In the genomic region with DNA sequence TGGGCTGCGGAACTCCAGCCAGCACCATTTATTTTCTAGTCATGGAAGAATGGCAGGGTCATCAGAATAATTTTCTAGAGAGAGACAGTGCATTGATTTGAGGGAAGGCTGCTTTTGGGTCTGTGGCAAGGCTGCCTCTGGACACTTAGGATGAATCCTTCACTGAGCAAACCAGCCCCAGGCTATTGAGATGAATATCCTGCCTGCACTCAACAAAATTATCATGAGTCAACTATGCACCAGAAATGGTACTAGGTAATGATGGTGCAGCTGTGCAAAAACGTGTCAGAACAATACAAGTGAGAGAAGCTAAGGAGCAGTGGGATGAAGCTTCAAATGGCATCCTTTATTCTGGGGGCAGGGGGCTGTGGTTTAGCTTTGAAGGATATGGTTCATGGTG, we compare ENCODE assay signal across 23 cellular contexts.
"Had no signal": no experiment of that assay in that cellular context is flagged by ENCODE, and none has a peak within 500 bp of the region (broad histone marks: within the 10 kb centered on the region; RNA-seq: fewer than 3 reads in every experiment).

No MANE protein-coding gene starts in this region.

- H3K27ac ChIP-seq: ascending aorta, brain microvascular endothelial cell, gastrocnemius medialis, psoas muscle, thyroid gland had no signal

- H3K4me1 Mint-ChIP-seq: activated B cell treated with CpG ODN at 0.5 μM for 24 hours; activated naive CD4-positive, alpha-beta T cell treated with anti-CD3 and anti-CD28 coated beads, Interleukin-2, amount 50 U/mL, for 24 hours; central memory CD8-positive, alpha-beta T cell; natural killer cell had no signal

- H3K27me3 ChIP-seq: ascending aorta, brain microvascular endothelial cell, gastrocnemius medialis, thyroid gland had no signal

- H3K4me1 ChIP-seq: ascending aorta, gastrocnemius medialis, psoas muscle, thyroid gland had no signal

- ATAC-seq: esophagus mucosa, gastrocnemius medialis, left ventricle myocardium superior, natural killer cell, psoas muscle, right cardiac atrium had no signal

- H3K4me3 ChIP-seq: ascending aorta, gastrocnemius medialis, psoas muscle, thyroid gland had no signal

- H3K36me3 ChIP-seq: ascending aorta, brain microvascular endothelial cell, gastrocnemius medialis, thyroid gland had no signal

- H3K9me3 ChIP-seq: ascending aorta, gastrocnemius medialis, psoas muscle, thyroid gland had no signal

- H3K4me3 Mint-ChIP-seq: activated B cell treated with CpG ODN at 0.5 μM for 24 hours; activated CD4-positive, alpha-beta memory T cell treated with anti-CD3 and anti-CD28 coated beads for 36 hours; activated naive CD4-positive, alpha-beta T cell treated with anti-CD3 and anti-CD28 coated beads, Interleukin-2, amount 50 U/mL, for 24 hours; central memory CD8-positive, alpha-beta T cell; natural killer cell; stimulated activated naive CD8-positive, alpha-beta T cell treated with anti-CD3 and anti-CD28 coated beads, Interleukin-15, Interleukin-2, amounts not matched to agents 100 ng/mL and 50 ng/mL, for 24 hours; T-helper 2 cell treated with Interferon-gamma antibody and Interleukin-4, amounts not matched to agents 5 μg/mL and 100 μg/mL, for 36 hours had no signal

- H3K9me3 Mint-ChIP-seq: activated B cell treated with CpG ODN at 0.5 μM for 24 hours; activated CD4-positive, alpha-beta memory T cell treated with anti-CD3 and anti-CD28 coated beads for 36 hours; activated naive CD4-positive, alpha-beta T cell treated with anti-CD3 and anti-CD28 coated beads, Interleukin-2, amount 50 U/mL, for 24 hours; central memory CD8-positive, alpha-beta T cell; T-helper 2 cell treated with Interferon-gamma antibody and Interleukin-4, amounts not matched to agents 5 μg/mL and 100 μg/mL, for 36 hours had no signal

- DNase-seq: activated B cell treated with CpG ODN at 0.5 μM for 24 hours; activated CD4-positive, alpha-beta memory T cell treated with anti-CD3 and anti-CD28 coated beads for 36 hours; activated CD4-positive, alpha-beta T cell treated with anti-CD3 and anti-CD28 coated beads for 4 hours; activated effector memory CD4-positive, alpha-beta T cell treated with anti-CD3 and anti-CD28 coated beads, Interleukin-2, amount 50 U/mL, for 16 hours; brain microvascular endothelial cell; effector memory CD4-positive, alpha-beta T cell; gastrocnemius medialis; head of caudate nucleus; hypothalamus; left ventricle myocardium superior; midbrain; natural killer cell; psoas muscle; right cardiac atrium; stimulated activated CD4-positive, alpha-beta T cell treated with anti-CD3 and anti-CD28 coated beads, Interleukin-12 subunit alpha, Interleukin-12 subunit beta, amount 100 ng/mL, for 4 hours; substantia nigra; thyroid gland had no signal

- H3K27me3 Mint-ChIP-seq: activated B cell treated with CpG ODN at 0.5 μM for 24 hours; activated naive CD4-positive, alpha-beta T cell treated with anti-CD3 and anti-CD28 coated beads, Interleukin-2, amount 50 U/mL, for 24 hours; central memory CD8-positive, alpha-beta T cell; stimulated activated naive CD8-positive, alpha-beta T cell treated with anti-CD3 and anti-CD28 coated beads, Interleukin-15, Interleukin-2, amounts not matched to agents 100 ng/mL and 50 ng/mL, for 24 hours had no signal

- H3K36me3 Mint-ChIP-seq: activated CD4-positive, alpha-beta memory T cell treated with anti-CD3 and anti-CD28 coated beads for 36 hours; activated naive CD4-positive, alpha-beta T cell treated with anti-CD3 and anti-CD28 coated beads, Interleukin-2, amount 50 U/mL, for 24 hours; natural killer cell had no signal

- H3K27ac Mint-ChIP-seq: activated B cell treated with CpG ODN at 0.5 μM for 24 hours; activated CD4-positive, alpha-beta memory T cell treated with anti-CD3 and anti-CD28 coated beads for 36 hours; activated naive CD4-positive, alpha-beta T cell treated with anti-CD3 and anti-CD28 coated beads, Interleukin-2, amount 50 U/mL, for 24 hours; natural killer cell; stimulated activated naive CD8-positive, alpha-beta T cell treated with anti-CD3 and anti-CD28 coated beads, Interleukin-15, Interleukin-2, amounts not matched to agents 100 ng/mL and 50 ng/mL, for 24 hours; T-helper 2 cell treated with Interferon-gamma antibody and Interleukin-4, amounts not matched to agents 5 μg/mL and 100 μg/mL, for 36 hours had no signal
